In genomic region chr3:198065897-198066296, GRCh38 we compare ENCODE assay signal across 28 cellular contexts.
"Had no signal": no experiment of that assay in that cellular context is flagged by ENCODE, and none has a peak within 500 bp of the region (broad histone marks: within the 10 kb centered on the region; RNA-seq: fewer than 3 reads in every experiment).

No MANE protein-coding gene starts in this region.

- H3K4me2 ChIP-seq: smooth muscle cell had no signal

- ATAC-seq: effector memory CD8-positive, alpha-beta T cell; heart right ventricle; left colon; left ventricle myocardium superior; lower lobe of right lung; natural killer cell treated with Interleukin-12 subunit alpha and Interleukin-12 subunit beta and Interleukin-15 and Interleukin-18, amount 100 ng/mL, for 72 hours; sciatic nerve; stimulated activated effector memory CD8-positive, alpha-beta T cell treated with anti-CD3 and anti-CD28 coated beads, Interleukin-12 subunit alpha, Interleukin-12 subunit beta, amount 100 ng/mL, for 72 hours had no signal

- H3K36me3 ChIP-seq: esophagus squamous epithelium, heart right ventricle, lower lobe of right lung, thoracic aorta, tibial nerve, upper lobe of left lung had no signal

- H3K4me3 ChIP-seq: esophagus squamous epithelium, heart right ventricle, lower lobe of right lung, smooth muscle cell, thoracic aorta, tibial nerve, upper lobe of left lung had no signal

- H3K4me3 Mint-ChIP-seq: effector memory CD8-positive, alpha-beta T cell; immature natural killer cell; natural killer cell treated with Interleukin-12 subunit alpha and Interleukin-12 subunit beta and Interleukin-15 and Interleukin-18, amount 100 ng/mL, for 72 hours; neural crest cell; stimulated activated effector memory CD8-positive, alpha-beta T cell treated with anti-CD3 and anti-CD28 coated beads, Interleukin-12 subunit alpha, Interleukin-12 subunit beta, amount 100 ng/mL, for 72 hours; stimulated activated naive CD8-positive, alpha-beta T cell treated with anti-CD3 and anti-CD28 coated beads, Interleukin-15, Interleukin-2, amounts not matched to agents 100 ng/mL and 50 ng/mL, for 24 hours had no signal

- H3K9me3 Mint-ChIP-seq: effector memory CD8-positive, alpha-beta T cell; immature natural killer cell; natural killer cell treated with Interleukin-12 subunit alpha and Interleukin-12 subunit beta and Interleukin-15 and Interleukin-18, amount 100 ng/mL, for 72 hours; neural crest cell; stimulated activated effector memory CD8-positive, alpha-beta T cell treated with anti-CD3 and anti-CD28 coated beads, Interleukin-12 subunit alpha, Interleukin-12 subunit beta, amount 100 ng/mL, for 72 hours; stimulated activated naive CD8-positive, alpha-beta T cell treated with anti-CD3 and anti-CD28 coated beads, Interleukin-15, Interleukin-2, amounts not matched to agents 100 ng/mL and 50 ng/mL, for 24 hours had no signal

- H2AFZ ChIP-seq: parathyroid adenoma had no signal

- H3K27ac Mint-ChIP-seq: effector memory CD8-positive, alpha-beta T cell; immature natural killer cell; natural killer cell treated with Interleukin-12 subunit alpha and Interleukin-12 subunit beta and Interleukin-15 and Interleukin-18, amount 100 ng/mL, for 72 hours; progenitor cell of endocrine pancreas; stimulated activated effector memory CD8-positive, alpha-beta T cell treated with anti-CD3 and anti-CD28 coated beads, Interleukin-12 subunit alpha, Interleukin-12 subunit beta, amount 100 ng/mL, for 72 hours; stimulated activated naive CD8-positive, alpha-beta T cell treated with anti-CD3 and anti-CD28 coated beads, Interleukin-15, Interleukin-2, amounts not matched to agents 100 ng/mL and 50 ng/mL, for 24 hours had no signal

- H3K79me2 ChIP-seq: parathyroid adenoma had no signal

- H3K4me1 Mint-ChIP-seq: immature natural killer cell had no signal

- H3K27ac ChIP-seq: esophagus squamous epithelium, heart right ventricle, lower lobe of right lung, parathyroid adenoma, thoracic aorta, tibial nerve, upper lobe of left lung had no signal

- DNase-seq: cortex of kidney; effector memory CD8-positive, alpha-beta T cell; erythroblast; esophagus squamous epithelium; foreskin melanocyte; glutamatergic neuron; heart right ventricle; hypothalamus; immature natural killer cell; islet precursor cell; kidney glomerular epithelial cell; left colon; left ventricle myocardium superior; lower lobe of right lung; stimulated activated CD4-positive, alpha-beta T cell treated with anti-CD3 and anti-CD28 coated beads, Interleukin-12 subunit alpha, Interleukin-12 subunit beta, amount 100 ng/mL, for 4 hours; stimulated activated CD4-positive, alpha-beta T cell treated with anti-CD3 and anti-CD28 coated beads, Interleukin-1b, Interleukin-23, amount 100 ng/mL, for 48 hours; stimulated activated CD4-positive, alpha-beta T cell treated with anti-CD3 and anti-CD28 coated beads, Interleukin-4, amount 100 ng/mL, for 1 hour; upper lobe of left lung had no signal

- H3K4me1 ChIP-seq: esophagus squamous epithelium, heart right ventricle, lower lobe of right lung, parathyroid adenoma, tibial nerve, upper lobe of left lung had no signal

- H3K36me3 Mint-ChIP-seq: immature natural killer cell; natural killer cell treated with Interleukin-12 subunit alpha and Interleukin-12 subunit beta and Interleukin-15 and Interleukin-18, amount 100 ng/mL, for 72 hours; stimulated activated effector memory CD8-positive, alpha-beta T cell treated with anti-CD3 and anti-CD28 coated beads, Interleukin-12 subunit alpha, Interleukin-12 subunit beta, amount 100 ng/mL, for 72 hours had no signal
